In genomic region chrX:54776987-54777672, GRCh38 we compare ENCODE assay signal across 21 cellular contexts. TPM values are rescaled to one million over a fixed set of nuclear protein-coding genes. Genes with fewer than 3 reads are reported as not detected.
"Had no signal": no experiment of that assay in that cellular context is flagged by ENCODE, and none has a peak within 500 bp of the region (broad histone marks: within the 10 kb centered on the region; RNA-seq: fewer than 3 reads in every experiment).

No MANE protein-coding gene starts in this region.

- DNase-seq: activated B cell treated with CpG ODN at 0.5 μM for 24 hours; activated CD4-positive, alpha-beta T cell treated with anti-CD3 and anti-CD28 coated beads, Interleukin-2, amount 50 U/mL, for 1 hour; activated naive CD4-positive, alpha-beta T cell treated with anti-CD3 and anti-CD28 coated beads, Interleukin-2, amount 50 U/mL, for 16 hours; activated T-cell treated with anti-CD3 and anti-CD28 coated beads, Interleukin-2, amount 50 U/mL, for 48 hours; amygdala; brain microvascular endothelial cell; dermis blood vessel endothelial cell; endodermal cell; erythroblast; naive thymus-derived CD4-positive, alpha-beta T cell; stimulated activated CD4-positive, alpha-beta T cell treated with anti-CD3 and anti-CD28 coated beads, Interleukin-2, amount 100 ng/mL, for 24 hours; stimulated activated naive CD4-positive, alpha-beta T cell; upper lobe of left lung had no signal

- H3K4me3 Mint-ChIP-seq: activated B cell treated with CpG ODN at 0.5 μM for 24 hours; endodermal cell; naive thymus-derived CD4-positive, alpha-beta T cell had no signal

- H3K9me3 Mint-ChIP-seq: activated B cell treated with CpG ODN at 0.5 μM for 24 hours; naive thymus-derived CD4-positive, alpha-beta T cell had no signal

- H3K27ac Mint-ChIP-seq: activated B cell treated with CpG ODN at 0.5 μM for 24 hours, endodermal cell had no signal

- H3K27me3 Mint-ChIP-seq: activated B cell treated with CpG ODN at 0.5 μM for 24 hours had no signal

- ATAC-seq: naive thymus-derived CD4-positive, alpha-beta T cell; sciatic nerve had no signal

- H3K4me1 Mint-ChIP-seq: activated B cell treated with CpG ODN at 0.5 μM for 24 hours had no signal

- H3K4me3 ChIP-seq: lung, suprapubic skin, upper lobe of left lung had no signal

RNA-seq across cellular contexts. Expression of gene ITIH6, which starts 20.9 kb away (rescaled TPM):
- total RNA-seq: activated B cell treated with CpG ODN at 0.5 μM for 24 hours; cerebellum; dermis blood vessel endothelial cell; endodermal cell; mononuclear cell; naive thymus-derived CD4-positive, alpha-beta T cell; osteoblast; pulmonary artery endothelial cell; sciatic nerve; T-helper 1 cell treated with Interleukin-12 subunit alpha and Interleukin-12 subunit beta and Interleukin-4 antibody, amounts not matched to agents 30 ng/mL and 1 ng/mL, for 36 hours; upper lobe of left lung had no signal
